8 cellular contexts compared by ENCODE assay signal in genomic region chr12:4857472-4858291, GRCh38. TPM values are rescaled to one million over a fixed set of nuclear protein-coding genes. Genes with fewer than 3 reads are reported as not detected.
DNase-seq lines count a peak whose midpoint lies in the region; ATAC-seq and TF ChIP-seq lines count a peak whose summit lies in the region.

No MANE protein-coding gene starts in this region.

- no TSS peak for BruUV-seq in PC-9 (replicated peaks; lab: Mats Ljungman, UMichigan)

- peaks cover 18% of the 10 kb centered on the region for H3K4me1 Mint-ChIP-seq in activated T-cell treated with anti-CD3 and anti-CD28 coated beads, Interleukin-2, amount 50 U/mL, for 72 hours (ENCODE audit: low read depth)

- peak; percentile 94 for TF ChIP-seq CTCF in BE2C (IDR thresholded peaks at IDR 0.05; ENCODE audit: low read depth, low read length)
- TF ChIP-seq CTCF in KMS-11 (conservative IDR thresholded peaks at IDR 0.05; ENCODE audit: low read depth, low read length) = peak; percentile 83
- TF ChIP-seq CTCF in PC-9 (conservative IDR thresholded peaks at IDR 0.05) = peak; percentile 89
- peak; percentile 97 for TF ChIP-seq CTCF in fibroblast of pulmonary artery (IDR thresholded peaks at IDR 0.05; ENCODE audit: low read length, missing control alignments)
- TF ChIP-seq CTCF in neural cell (IDR thresholded peaks at IDR 0.05; ENCODE audit: poor library complexity, severe bottlenecking) = peak; percentile 94

- H3K4me1 ChIP-seq in BE2C (no peaks in the 10 kb centered on the region), KMS-11 (ENCODE audit: low read depth, poor library complexity, severe bottlenecking) (no peaks in the 10 kb centered on the region), PC-9 (replicated peaks; ENCODE audit: insufficient read depth) (no peaks in the 10 kb centered on the region)

- no peaks in the 10 kb centered on the region for H3K9me2 ChIP-seq in PC-9 (ENCODE audit: insufficient read depth)
- H3K9me2 ChIP-seq in neural cell (ENCODE audit: insufficient read depth, low read length) = no peaks in the 10 kb centered on the region

- H3K4me2 ChIP-seq in KMS-11 (no peak overlapping the region), PC-9 (no peak overlapping the region), neural cell (ENCODE audit: low read length) (peak overlapping the region; percentile 47)

- peaks cover 17% of the 10 kb centered on the region for H3K27me3 Mint-ChIP-seq in activated T-cell treated with anti-CD3 and anti-CD28 coated beads, Interleukin-2, amount 50 U/mL, for 72 hours (ENCODE audit: low read depth)

- TF ChIP-seq RAD21 in neural cell (conservative IDR thresholded peaks at IDR 0.05) = peak; percentile 86

- H3K9me3 ChIP-seq in BE2C = no peaks in the 10 kb centered on the region
- H3K9me3 ChIP-seq in PC-9 (ENCODE audit: insufficient read depth, low read depth) = no peaks in the 10 kb centered on the region
- no peaks in the 10 kb centered on the region for H3K9me3 ChIP-seq in neural cell (ENCODE audit: low read length)

- peak; percentile 71 for DNase-seq in BE2C
- DNase-seq in PC-9 = peak in 1 of 2 experiments; percentile 53
- peak; percentile 74 to 77 for DNase-seq in activated T-cell treated with anti-CD3 and anti-CD28 coated beads, Interleukin-2, amount 50 U/mL, for 72 hours
- DNase-seq in fibroblast of pulmonary artery (ENCODE audit: low read depth) = peak; percentile 67
- DNase-seq in stimulated activated naive CD8-positive, alpha-beta T cell treated with anti-CD3 and anti-CD28 coated beads, Interleukin-15, Interleukin-2, amounts not matched to agents 100 U/mL and 50 U/mL, for 24 hours = peak; percentile 79

- H2AFZ ChIP-seq in KMS-11 (ENCODE audit: low read depth) = peak overlapping the region; percentile 48
- H2AFZ ChIP-seq in PC-9 = no peak overlapping the region
- H2AFZ ChIP-seq in neural cell (ENCODE audit: low read depth, low read length) = no peak overlapping the region

- CTCF ChIA-PET in PC-9 (lab: Charles Lee) = interaction anchor here (0.6 kb wide), 1 partner anchor 556 kb away, joined by 3 read pairs; no protein-coding TSS in a partner anchor

- H3K36me3 ChIP-seq in BE2C = no peaks in the 10 kb centered on the region
- no peaks in the 10 kb centered on the region for H3K36me3 ChIP-seq in KMS-11 (ENCODE audit: insufficient read depth)
- no peaks in the 10 kb centered on the region for H3K36me3 ChIP-seq in PC-9 (ENCODE audit: low read depth)
- H3K36me3 ChIP-seq in neural cell (ENCODE audit: insufficient read depth, low read length) = no peaks in the 10 kb centered on the region

- ATAC-seq in GM19452 (IDR thresholded peaks at IDR 0.05; ENCODE audit: unreplicated experiment) = peak; percentile 79
- ATAC-seq in activated T-cell treated with anti-CD3 and anti-CD28 coated beads, Interleukin-2, amount 50 U/mL, for 72 hours (replicated peaks in 1 of 2) = peak; percentile 83 to 86
- ATAC-seq in stimulated activated naive CD8-positive, alpha-beta T cell treated with anti-CD3 and anti-CD28 coated beads, Interleukin-15, Interleukin-2, amounts not matched to agents 100 U/mL and 50 U/mL, for 24 hours = peak; percentile 74

- no peaks in the 10 kb centered on the region for H3K36me3 Mint-ChIP-seq in activated T-cell treated with anti-CD3 and anti-CD28 coated beads, Interleukin-2, amount 50 U/mL, for 72 hours (ENCODE audit: insufficient read depth in 2 of 2)

- H3F3A ChIP-seq in PC-9 (ENCODE audit: insufficient read depth, low read depth) (no peaks in the 10 kb centered on the region), neural cell (ENCODE audit: insufficient read depth, low read length, poor library complexity, severe bottlenecking) (no peaks in the 10 kb centered on the region)

- H3K4me3 ChIP-seq in BE2C (ENCODE audit: low read depth, low read length) (peak overlapping the region; percentile 38; the same call in 1 of the 2 replicates), KMS-11 (IDR thresholded peaks at IDR 0.05; ENCODE audit: insufficient read depth, low read depth, low read length) (no peak overlapping the region), PC-9 (no peak overlapping the region), fibroblast of pulmonary artery (replicated peaks; ENCODE audit: low read depth, low read length) (no peak overlapping the region), neural cell (ENCODE audit: low read length) (peak overlapping the region; percentile 50)

- no peak for TF ChIP-seq EP300 in neural cell (conservative IDR thresholded peaks at IDR 0.05; ENCODE audit: poor library complexity, severe bottlenecking)

- H3K4me3 Mint-ChIP-seq in activated T-cell treated with anti-CD3 and anti-CD28 coated beads, Interleukin-2, amount 50 U/mL, for 72 hours = peak overlapping the region; percentile 74 to 78

- no peak overlapping the region for H3K27ac ChIP-seq in KMS-11
- H3K27ac ChIP-seq in PC-9 = no peak overlapping the region
- H3K27ac ChIP-seq in neural cell (ENCODE audit: low read length) = no peak overlapping the region

- H3K27me3 ChIP-seq in BE2C = peaks cover 26% of the 10 kb centered on the region
- no peaks in the 10 kb centered on the region for H3K27me3 ChIP-seq in KMS-11 (ENCODE audit: insufficient read depth, low read depth)
- peaks cover 95% of the 10 kb centered on the region for H3K27me3 ChIP-seq in PC-9 (ENCODE audit: insufficient read depth, low read depth)
- H3K27me3 ChIP-seq in neural cell (ENCODE audit: insufficient read depth, low read depth, low read length) = no peaks in the 10 kb centered on the region

- no peaks in the 10 kb centered on the region for H4K20me1 ChIP-seq in KMS-11 (ENCODE audit: insufficient read depth)
- no peaks in the 10 kb centered on the region for H4K20me1 ChIP-seq in PC-9 (ENCODE audit: insufficient read depth)
- no peaks in the 10 kb centered on the region for H4K20me1 ChIP-seq in neural cell (ENCODE audit: insufficient read depth)

- no peaks in the 10 kb centered on the region for H3K9me3 Mint-ChIP-seq in activated T-cell treated with anti-CD3 and anti-CD28 coated beads, Interleukin-2, amount 50 U/mL, for 72 hours

- intact Hi-C loops in PC-9 (cut with micrococcal nuclease; ENCODE audit: unreplicated experiment) = loop anchor here (1.0 to 5.0 kb wide), 2 partner anchors 146 to 585 kb away; no protein-coding TSS in a partner anchor

- H3K27ac Mint-ChIP-seq in activated T-cell treated with anti-CD3 and anti-CD28 coated beads, Interleukin-2, amount 50 U/mL, for 72 hours = no peak overlapping the region

- H3K9ac ChIP-seq in KMS-11 (no peak overlapping the region), neural cell (ENCODE audit: low read length) (peak overlapping the region; percentile 47)

- H3K79me2 ChIP-seq in KMS-11 (ENCODE audit: insufficient read depth, low read depth) (no peaks in the 10 kb centered on the region), PC-9 (ENCODE audit: low read depth) (no peaks in the 10 kb centered on the region), neural cell (replicated peaks; ENCODE audit: insufficient read depth, low read length) (no peaks in the 10 kb centered on the region)

- POLR2A ChIA-PET in PC-9 (lab: Charles Lee; ENCODE audit: unreplicated experiment) = interaction anchor here (0.6 kb wide), 1 partner anchor 320 kb away, joined by 4 read pairs; a partner anchor contains a TSS

TF ChIP-seq in neural cell, 6 proteins besides CTCF, POLR2A, EP300 and RAD21:
- no peak for TF ChIP-seq POLR2AphosphoS5 (IDR thresholded peaks at IDR 0.05)
- no peak for TF ChIP-seq REST (IDR thresholded peaks at IDR 0.05; ENCODE audit: borderline replicate concordance)
- TF ChIP-seq EZH2 (IDR thresholded peaks at IDR 0.05; ENCODE audit: borderline replicate concordance, insufficient read depth, low read length, poor library complexity, severe bottlenecking) = no peak
- peak; percentile 94 for TF ChIP-seq SMC3 (conservative IDR thresholded peaks at IDR 0.05; ENCODE audit: poor library complexity)
- TF ChIP-seq TAF1 (IDR thresholded peaks at IDR 0.05; ENCODE audit: low read depth) = no peak
- TF ChIP-seq MXI1 (conservative IDR thresholded peaks at IDR 0.05; ENCODE audit: poor library complexity, severe bottlenecking) = peak; percentile 4
TF ChIP-seq in neural cell: peak in this region for 2.

RNA-seq across cellular contexts. Expression of gene KCNA1, which starts 52.0 kb away (rescaled TPM):
- polyA plus RNA-seq in BE2C (2012; ENCODE audit: insufficient read depth, insufficient read length, low read depth) = not detected
- not detected in 2 replicates for total RNA-seq in PC-9 (2021)
- under 1 TPM; 0.05 to 0.07 TPM for total RNA-seq in activated T-cell treated with anti-CD3 and anti-CD28 coated beads, Interleukin-2, amount 50 U/mL, for 72 hours
- 11.6 and 14.7 TPM in 2 replicates for polyA plus RNA-seq in neural cell
- 17.8 and 20.8 TPM in 2 replicates for polyA minus RNA-seq in neural cell

Comparison
In these comparisons a context has a peak if more than half of its experiments do, and no peak if none do; other contexts are left out.
1. H3K4me3 ChIP-seq: peak in BE2C (single experiment) and neural cell (single experiment); none in KMS-11 (single experiment), PC-9 (single experiment) and fibroblast of pulmonary artery (single experiment).
2. Peak in every context shown above with its lines, with median percentiles within 50 percentile points of each other: CTCF ChIP-seq and ATAC-seq.